In the genomic region with DNA sequence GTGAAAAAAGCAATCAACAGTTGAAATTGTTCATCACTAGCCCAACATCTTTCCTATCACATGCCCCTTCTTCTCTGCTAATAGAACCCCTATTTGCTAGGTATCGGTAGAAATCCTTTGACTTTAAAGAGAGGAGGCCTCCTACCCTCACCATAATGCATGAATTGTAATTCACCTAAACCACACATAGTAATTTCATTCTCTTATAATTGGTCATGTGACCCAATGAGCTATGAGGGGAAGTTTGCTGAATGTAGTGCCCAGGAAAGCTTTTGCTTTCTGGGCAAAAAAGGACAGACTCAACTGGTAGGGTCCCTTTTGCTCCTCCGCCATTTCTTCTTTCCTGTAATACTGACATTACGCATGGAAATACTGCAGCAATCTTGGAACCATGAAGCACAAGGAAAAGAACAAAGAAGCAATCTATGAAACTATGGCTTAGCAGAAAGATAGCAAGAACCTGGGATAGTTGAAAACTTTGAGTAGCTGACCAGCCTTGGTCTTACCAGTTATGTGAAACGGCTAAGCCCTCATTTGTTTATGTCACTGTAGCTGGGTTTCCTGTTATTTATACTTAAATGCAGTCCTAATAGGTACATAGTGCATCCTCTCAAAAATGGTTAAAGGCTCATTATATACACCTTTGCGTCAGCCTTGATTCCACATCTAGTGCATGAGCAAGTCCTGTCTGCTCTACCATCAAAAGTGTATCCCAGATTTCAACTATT, we compare ENCODE assay signal across 16 cellular contexts. TPM values are rescaled to one million over a fixed set of nuclear protein-coding genes. Genes with fewer than 3 reads are reported as not detected.
DNase-seq lines count a peak whose midpoint lies in the region; ATAC-seq and TF ChIP-seq lines count a peak whose summit lies in the region.
"Had no signal": no experiment of that assay in that cellular context is flagged by ENCODE, and none has a peak within 500 bp of the region (broad histone marks: within the 10 kb centered on the region; RNA-seq: fewer than 3 reads in every experiment).

No MANE protein-coding gene starts in this region.

- WGBS in lower leg skin, 2 donors, result 70 to 75% methylated on average over 5 of the region's 5 CpGs

- peaks cover 0 to 9% (median 0%) of the 10 kb centered on the region in 11 experiments; a peak in 3 of 22 replicates for H3K9me3 ChIP-seq in BLaER1 treated with 17β-estradiol and CSF1 and Interleukin-3, amounts not matched to agents 10 nM and 100 nM (replicated peaks in 1 of 11)
- H3K9me3 ChIP-seq in T-helper 17 cell (ENCODE audit: control insufficient read depth, low read length, poor library complexity, severe bottlenecking), result no peaks in the 10 kb centered on the region
- H3K9me3 ChIP-seq: adrenal gland had no signal

- H3K4me3 ChIP-seq in BLaER1 treated with 17β-estradiol and CSF1 and Interleukin-3, amounts not matched to agents 10 nM and 100 nM, result no peak overlapping the region
- H3K4me3 ChIP-seq in GM06990 (replicated peaks; ENCODE audit: low read depth, low read length), result no peak overlapping the region
- H3K4me3 ChIP-seq in lower leg skin (ENCODE audit: low read depth, poor library complexity, severe bottlenecking), result no peak overlapping the region
- H3K4me3 ChIP-seq: adrenal gland had no signal

- peak overlapping the region in 9 of 11 experiments; percentile 75 to 87 (median 83); a peak in 18 of 22 replicates for H3K27ac ChIP-seq in BLaER1 treated with 17β-estradiol and CSF1 and Interleukin-3, amounts not matched to agents 10 nM and 100 nM
- H3K27ac ChIP-seq: adrenal gland had no signal

- H3K36me3 Mint-ChIP-seq in T-helper 17 cell (ENCODE audit: low read depth), result no peaks in the 10 kb centered on the region
- H3K36me3 Mint-ChIP-seq in effector memory CD8-positive, alpha-beta T cell (ENCODE audit: insufficient read depth), result peaks cover 28% of the 10 kb centered on the region

- peaks cover 82% of the 10 kb centered on the region for H3K4me1 Mint-ChIP-seq in T-helper 17 cell
- peaks cover 89 to 96% of the 10 kb centered on the region in 2 donors for H3K4me1 Mint-ChIP-seq in effector memory CD8-positive, alpha-beta T cell (ENCODE audit: low read depth in 2 of 2)

- H3K9me3 Mint-ChIP-seq in effector memory CD8-positive, alpha-beta T cell, result peaks cover 2 to 9% of the 10 kb centered on the region in 2 donors
- H3K9me3 Mint-ChIP-seq: HFFc6 had no signal

- intact Hi-C loops in lower leg skin (cut with DNase I; ENCODE audit: low total_unique reads), result no loop called here

- no peak for TF ChIP-seq POLR2A in lower leg skin (IDR thresholded peaks at IDR 0.05)

- H3K4me1 ChIP-seq in BLaER1 treated with 17β-estradiol and CSF1 and Interleukin-3, amounts not matched to agents 10 nM and 100 nM, result peaks cover 97 to 100% (median 99%) of the 10 kb centered on the region in 10 experiments

- ATAC-seq in T-helper 17 cell, result no peak
- ATAC-seq in effector memory CD8-positive, alpha-beta T cell (replicated peaks), result no peak
- ATAC-seq in GM19397 (IDR thresholded peaks at IDR 0.05; ENCODE audit: unreplicated experiment), result no peak

- H3K27me3 Mint-ChIP-seq in T-helper 17 cell, result no peaks in the 10 kb centered on the region
- peaks cover 0 to 6% of the 10 kb centered on the region in 2 donors for H3K27me3 Mint-ChIP-seq in effector memory CD8-positive, alpha-beta T cell

- peak; percentile 50 for DNase-seq in GM06990 (ENCODE audit: extremely low read depth, insufficient read length)
- no peak for DNase-seq in T-helper 17 cell
- DNase-seq in effector memory CD8-positive, alpha-beta T cell, result no peak
- no peak for DNase-seq in lower leg skin (ENCODE audit: low spot score in 2 of 2)
- no peak for DNase-seq in stimulated activated CD4-positive, alpha-beta T cell treated with anti-CD3 and anti-CD28 coated beads, Interleukin-2, amount 100 ng/mL, for 48 hours
- no peak for DNase-seq in DMS79 (lab: John Stamatoyannopoulos, UW)
- DNase-seq: activated CD4-positive, alpha-beta T cell treated with anti-CD3 and anti-CD28 coated beads, Interleukin-2, amount 50 U/mL, for 4 hours; adrenal gland; central memory CD4-positive, alpha-beta T cell; HFFc6; NCI-H2029; NCI-H774 had no signal

- H3K9ac ChIP-seq in BLaER1 treated with 17β-estradiol and CSF1 and Interleukin-3, amounts not matched to agents 10 nM and 100 nM, result no peak overlapping the region

- H3K36me3 ChIP-seq in BLaER1 treated with 17β-estradiol and CSF1 and Interleukin-3, amounts not matched to agents 10 nM and 100 nM, result no peaks in the 10 kb centered on the region
- no peaks in the 10 kb centered on the region for H3K36me3 ChIP-seq in GM06990 (ENCODE audit: control insufficient read depth, insufficient read depth, low read length)
- H3K36me3 ChIP-seq: adrenal gland had no signal

- H3K27ac Mint-ChIP-seq in T-helper 17 cell, result peak overlapping the region; percentile 89
- peak overlapping the region; percentile 95 to 99 for H3K27ac Mint-ChIP-seq in effector memory CD8-positive, alpha-beta T cell
- H3K27ac Mint-ChIP-seq: HFFc6 had no signal

- H3K4me3 Mint-ChIP-seq in T-helper 17 cell, result peak overlapping the region; percentile 70
- H3K4me3 Mint-ChIP-seq in effector memory CD8-positive, alpha-beta T cell, result peak overlapping the region; percentile 77 to 83
- H3K4me3 Mint-ChIP-seq: HFFc6 had no signal

- H4K20me1 ChIP-seq in BLaER1 treated with 17β-estradiol and CSF1 and Interleukin-3, amounts not matched to agents 10 nM and 100 nM, result no peaks in the 10 kb centered on the region

- TF ChIP-seq CTCF in GM06990 (IDR thresholded peaks at IDR 0.05; ENCODE audit: insufficient read depth, low read length, poor library complexity, severe bottlenecking) (no peak), lower leg skin (IDR thresholded peaks at IDR 0.05) (no peak)

- H3K4me2 ChIP-seq in BLaER1 treated with 17β-estradiol and CSF1 and Interleukin-3, amounts not matched to agents 10 nM and 100 nM, result peak overlapping the region; percentile 73 to 93 (median 82)

- no peaks in the 10 kb centered on the region for H3K27me3 ChIP-seq in BLaER1 treated with 17β-estradiol and CSF1 and Interleukin-3, amounts not matched to agents 10 nM and 100 nM
- no peaks in the 10 kb centered on the region for H3K27me3 ChIP-seq in GM06990 (replicated peaks; ENCODE audit: control insufficient read depth, insufficient read depth, low read length)
- H3K27me3 ChIP-seq: adrenal gland had no signal

RNA-seq across cellular contexts. Expression of gene CHI3L2, which starts 10.2 kb away (rescaled TPM):
- 1 to 10 TPM; 8.1 to 9.1 TPM for total RNA-seq in T-helper 17 cell
- 10 to 100 TPM in 1 of 4 donors, 1 to 10 TPM in 2, not detected in 1; 2.2 to 15.8 (median 5.5) TPM for total RNA-seq in lower leg skin
- total RNA-seq: endothelial cell of umbilical vein, glomerular endothelial cell had no signal

RNA-seq across cellular contexts. Expression of gene DENND2D, which starts 16.9 kb away (rescaled TPM):
- 100 to 1,000 TPM in 1 of 2 donors, 10 to 100 TPM in 1; 62.4 to 126 TPM for total RNA-seq in T-helper 17 cell
- 10 to 100 TPM; 26.7 to 48.9 (median 33.6) TPM for total RNA-seq in lower leg skin
